In genomic region chr11:66543263-66544107, GRCh38 we compare ENCODE assay signal across 6 cellular contexts. TPM values are rescaled to one million over a fixed set of nuclear protein-coding genes. Genes with fewer than 3 reads are reported as not detected.
DNase-seq lines count a peak whose midpoint lies in the region; ATAC-seq and TF ChIP-seq lines count a peak whose summit lies in the region.

No MANE protein-coding gene starts in this region.

- H3K27ac Mint-ChIP-seq in natural killer cell = peak overlapping the region; percentile 91 to 95

- H3K4me3 Mint-ChIP-seq in natural killer cell = peak overlapping the region; percentile 82

- DNase-seq in Right ventricle myocardium superior (peak; percentile 67), right atrium auricular region (ENCODE audit: low spot score) (no peak), natural killer cell (peak; percentile 66), SIG-M5 treated with dmso at 0.1 percent for 504 hours (lab: John Stamatoyannopoulos, UW; ENCODE audit: unreplicated experiment) (no peak), NCI-H1436 (lab: John Stamatoyannopoulos, UW) (no peak)

- peaks cover 0 to 45% of the 10 kb centered on the region in 2 donors for H3K4me1 ChIP-seq in right atrium auricular region

- H3K27ac ChIP-seq in right atrium auricular region (no peak overlapping the region), angular gyrus (ENCODE audit: low read depth, low read length) (peak overlapping the region; percentile 23)

- no peak overlapping the region for H3K4me3 ChIP-seq in right atrium auricular region

- H3K27me3 Mint-ChIP-seq in natural killer cell (ENCODE audit: low read depth in 2 of 2) = peaks cover 0 to 1% of the 10 kb centered on the region in 2 donors

- no peaks in the 10 kb centered on the region for H3K9me3 ChIP-seq in right atrium auricular region

- intact Hi-C loops in Right ventricle myocardium superior (cut with DNase I) (no loop called here), natural killer cell (cut with micrococcal nuclease) (loop anchor here (10.0 kb wide), 1 partner anchor 291 kb away; no protein-coding TSS in a partner anchor)

- ATAC-seq in Right ventricle myocardium superior (ENCODE audit: poor library complexity) (no peak), natural killer cell (peak; percentile 61 to 76 (median 75))

- H3K36me3 Mint-ChIP-seq in natural killer cell = no peaks in the 10 kb centered on the region

- no peaks in the 10 kb centered on the region for H3K27me3 ChIP-seq in right atrium auricular region

- H3K36me3 ChIP-seq in right atrium auricular region = peaks cover 15% of the 10 kb centered on the region

- TF ChIP-seq CTCF in right atrium auricular region (IDR thresholded peaks at IDR 0.05) (peak in 1 of 2 donors; percentile 53), natural killer cell (IDR thresholded peaks at IDR 0.05) (peak; percentile 64)

- no peaks in the 10 kb centered on the region for H3K9me3 Mint-ChIP-seq in natural killer cell

- H3K4me1 Mint-ChIP-seq in natural killer cell = peaks cover 41 to 57% of the 10 kb centered on the region in 2 donors

RNA-seq across cellular contexts. Expression of gene ZDHHC24, which starts 2.4 kb away (rescaled TPM):
- total RNA-seq in Right ventricle myocardium superior (4.4 TPM), right atrium auricular region (10 to 100 TPM; 10.9 to 16.5 TPM), natural killer cell (10 to 100 TPM; 18.5 to 34.9 (median 28.9) TPM)

RNA-seq across cellular contexts. Expression of gene ACTN3, which starts 3.2 kb away (rescaled TPM):
- total RNA-seq in Right ventricle myocardium superior = not detected
- total RNA-seq in right atrium auricular region = not detected
- total RNA-seq in natural killer cell = under 1 TPM; 0.33 to 1.00 (median 0.50) TPM

RNA-seq across cellular contexts. Expression of gene CTSF, which starts 24.9 kb away (rescaled TPM):
- total RNA-seq in Right ventricle myocardium superior (59.3 TPM), right atrium auricular region (100 to 1,000 TPM in 1 of 2 donors, 10 to 100 TPM in 1; 79.1 to 124 TPM), natural killer cell (10 to 100 TPM; 17.1 to 27.0 (median 24.8) TPM)

RNA-seq across cellular contexts. Expression of gene BBS1, which starts 33.0 kb away (rescaled TPM):
- 12.1 TPM for total RNA-seq in Right ventricle myocardium superior
- total RNA-seq in right atrium auricular region = 10 to 100 TPM; 37.0 to 38.7 TPM
- 10 to 100 TPM; 12.5 to 22.5 (median 18.1) TPM for total RNA-seq in natural killer cell

RNA-seq across cellular contexts. Expression of gene CCDC87, which starts 49.4 kb away (rescaled TPM):
- total RNA-seq in Right ventricle myocardium superior = 0.24 TPM
- total RNA-seq in right atrium auricular region = under 1 TPM; 0.26 to 0.86 TPM
- total RNA-seq in natural killer cell = under 1 TPM; 0.40 to 0.68 (median 0.49) TPM

Comparison
In these comparisons a context has a peak if more than half of its experiments do, and no peak if none do; other contexts are left out.
1. DNase-seq: peak in Right ventricle myocardium superior (single experiment) and natural killer cell (single experiment); none in right atrium auricular region (single experiment), SIG-M5 treated with dmso at 0.1 percent for 504 hours (single experiment) and NCI-H1436 (single experiment).